In genomic region chr1:34365295-34365694, GRCh38 we compare ENCODE assay signal across 1 cellular context.
TF ChIP-seq lines count a peak whose summit lies in the region.

No MANE protein-coding gene starts in this region.

TF ChIP-seq in K562, 482 proteins besides CTCF, POLR2A, EP300 and RAD21 (continued from another document):
- no peak for TF ChIP-seq GMEB1 (CRISPR knock-in tag; IDR thresholded peaks at IDR 0.05)
- peak; percentile 63 for TF ChIP-seq RBM25 (IDR thresholded peaks at IDR 0.05; ENCODE audit: low read depth, low read length, severe bottlenecking)
